ENCODE assay signal across 22 cellular contexts in genomic region chr5:83498585-83498984, GRCh38. TPM values are rescaled to one million over a fixed set of nuclear protein-coding genes. Genes with fewer than 3 reads are reported as not detected.
DNase-seq lines count a peak whose midpoint lies in the region; ATAC-seq, FAIRE-seq and TF ChIP-seq lines count a peak whose summit lies in the region.
"Had no signal": no experiment of that assay in that cellular context is flagged by ENCODE, and none has a peak within 500 bp of the region (broad histone marks: within the 10 kb centered on the region; RNA-seq: fewer than 3 reads in every experiment).

No MANE protein-coding gene starts in this region.

- peak overlapping the region; percentile 54 for H2AFZ ChIP-seq in GM12878 (ENCODE audit: control insufficient read depth, low read depth, low read length)

- no peaks in the 10 kb centered on the region for H3K9me3 ChIP-seq in GM12878 (replicated peaks; ENCODE audit: control insufficient read depth, insufficient read depth, low read length)
- H3K9me3 ChIP-seq: A549, esophagus squamous epithelium, gastrocnemius medialis had no signal

- no peaks in the 10 kb centered on the region for H3K27me3 ChIP-seq in GM12878 (replicated peaks in 1 of 2; ENCODE audit: control insufficient read depth in 2 of 2, insufficient read depth in 2 of 2, low read length in 1 of 2)
- H3K27me3 ChIP-seq: esophagus squamous epithelium, gastrocnemius medialis had no signal

- no peak for TF ChIP-seq CTCF in GM12878 (IDR thresholded peaks at IDR 0.05 in 2 of 3, conservative IDR thresholded peaks at IDR 0.05 in 1 of 3; ENCODE audit: control insufficient read depth in 2 of 3, extremely low read depth in 1 of 3, insufficient read depth in 1 of 3, low read depth in 3 of 3, low read length in 3 of 3)

- WGBS in GM12878 (ENCODE audit: insufficient coverage, insufficient replicate concordance, low lambda C conversion rate, missing lambda C conversion rate): 0% methylated on average over 2 of the region's 2 CpGs

- TF ChIP-seq POLR2A in GM12878 (IDR thresholded peaks at IDR 0.05; ENCODE audit: low read depth, low read length): no peak

- no peak overlapping the region for H3K9ac ChIP-seq in GM12878 (ENCODE audit: control insufficient read depth, insufficient read depth, low read length)

- no peaks in the 10 kb centered on the region for H3K36me3 ChIP-seq in GM12878 (ENCODE audit: control insufficient read depth in 2 of 2, insufficient read depth in 2 of 2, low read length in 1 of 2)
- H3K36me3 ChIP-seq: esophagus squamous epithelium, gastrocnemius medialis had no signal

- no peak for TF ChIP-seq EP300 in GM12878 (IDR thresholded peaks at IDR 0.05; ENCODE audit: borderline replicate concordance in 1 of 2, control insufficient read depth in 1 of 2, low read depth in 2 of 2, low read length in 2 of 2)

- intact Hi-C loops in GM12878 (cut with micrococcal nuclease; ENCODE audit: unreplicated experiment): no loop called here

- H4K20me1 ChIP-seq in GM12878 (ENCODE audit: control insufficient read depth, insufficient read depth): no peaks in the 10 kb centered on the region

- POLR2A ChIA-PET in GM12878 (lab: Charles Lee): no interaction called here

- no peaks in the 10 kb centered on the region for H3K4me1 ChIP-seq in GM12878 (ENCODE audit: control insufficient read depth, insufficient read depth, low read length)
- H3K4me1 ChIP-seq: esophagus squamous epithelium, gastrocnemius medialis had no signal

- H3K4me2 ChIP-seq in GM12878 (ENCODE audit: control insufficient read depth, insufficient read depth): no peak overlapping the region
- H3K4me2 ChIP-seq: A549 had no signal

- no peak for FAIRE-seq in GM12878 (lab: Jason Lieb, UNC)
- FAIRE-seq: bronchial epithelial cell had no signal

- CTCF ChIA-PET in GM12878 (lab: Yijun Ruan, JAX): no interaction called here

- RAD21 ChIA-PET in GM12878 (lab: Charles Lee; ENCODE audit: unreplicated experiment): interaction anchor here (1.3 kb wide), 1 partner anchor 1204 kb away, joined by 3 read pairs; no protein-coding TSS in a partner anchor

- no peak overlapping the region for H3K27ac ChIP-seq in GM12878 (ENCODE audit: control insufficient read depth, insufficient read depth)
- H3K27ac ChIP-seq: A549, coronary artery, esophagus squamous epithelium, gastrocnemius medialis had no signal

- SMC1A ChIA-PET in GM12878 (lab: Charles Lee; ENCODE audit: uncharacterized antibody, unreplicated experiment): no interaction called here

- H3K4me3 ChIP-seq in GM12878: no peak overlapping the region
- H3K4me3 ChIP-seq: A549, coronary artery, esophagus squamous epithelium, gastrocnemius medialis had no signal

- BruUV-seq in GM12878 (replicated peaks; lab: Mats Ljungman, UMichigan): no TSS peak

- TF ChIP-seq RAD21 in GM12878 (IDR thresholded peaks at IDR 0.05; ENCODE audit: insufficient read depth, low read depth, low read length): no peak

- in situ Hi-C loops in GM12878 (cut with MboI): no loop called here

- peak; percentile 69 for ATAC-seq in GM18498 (IDR thresholded peaks at IDR 0.05; ENCODE audit: unreplicated experiment)
- ATAC-seq in GM19395 (IDR thresholded peaks at IDR 0.05; ENCODE audit: unreplicated experiment): peak; percentile 73
- peak; percentile 58 for ATAC-seq in HG02763 (IDR thresholded peaks at IDR 0.05; ENCODE audit: unreplicated experiment)
- ATAC-seq in GM12878: peak; percentile 48; the same call in 2 of the 3 replicates
- no peak for ATAC-seq in HG03039 (IDR thresholded peaks at IDR 0.05; ENCODE audit: unreplicated experiment)
- ATAC-seq: A549; activated T-helper 17 cell treated with anti-CD3 and anti-CD28 coated beads, Interleukin-2, amount 50 U/mL, for 72 hours; gastrocnemius medialis; left lobe of liver had no signal

- no peaks in the 10 kb centered on the region for H3K79me2 ChIP-seq in GM12878 (ENCODE audit: control insufficient read depth, insufficient read depth, low read length)

- DNase-seq in GM12878 (ENCODE audit: low read depth, low spot score) (no peak), HUDEP-2 (lab: John Stamatoyannopoulos, UW; ENCODE audit: unreplicated experiment in 76 of 76) (no peak), NAMALWA (ENCODE audit: low spot score) (no peak), C1 segment of cervical spinal cord (lab: John Stamatoyannopoulos, UW) (no peak)
- DNase-seq: DMS79 treated with DMSO at 0.1 percent for 48 hours, esophagus squamous epithelium, gastrocnemius medialis, HFFc6, hippocampal formation, mesendoderm, occipital lobe, T-helper 9 cell, trophoblast cell had no signal

TF ChIP-seq in GM12878, 131 proteins besides CTCF, POLR2A, EP300 and RAD21 (continues in another document):
- TF ChIP-seq ETV6 (conservative IDR thresholded peaks at IDR 0.05 in 1 of 2, IDR thresholded peaks at IDR 0.05 in 1 of 2; ENCODE audit: borderline replicate concordance in 1 of 2, low read depth in 1 of 2): no peak
- TF ChIP-seq EZH2 (IDR thresholded peaks at IDR 0.05; ENCODE audit: borderline replicate concordance, control insufficient read depth, low read depth, low read length): no peak
- no peak for TF ChIP-seq IRF3 (IDR thresholded peaks at IDR 0.05)
- TF ChIP-seq ZSCAN29 (IDR thresholded peaks at IDR 0.05): no peak
- TF ChIP-seq FOXK2 (IDR thresholded peaks at IDR 0.05): no peak
- TF ChIP-seq WRNIP1 (IDR thresholded peaks at IDR 0.05; ENCODE audit: borderline replicate concordance, low read depth, low read length): no peak
- TF ChIP-seq LARP7 (IDR thresholded peaks at IDR 0.05): no peak
- TF ChIP-seq NR2F1 (conservative IDR thresholded peaks at IDR 0.05): no peak
- TF ChIP-seq RB1 (IDR thresholded peaks at IDR 0.05; ENCODE audit: borderline replicate concordance): no peak
- TF ChIP-seq, protein P1, sequence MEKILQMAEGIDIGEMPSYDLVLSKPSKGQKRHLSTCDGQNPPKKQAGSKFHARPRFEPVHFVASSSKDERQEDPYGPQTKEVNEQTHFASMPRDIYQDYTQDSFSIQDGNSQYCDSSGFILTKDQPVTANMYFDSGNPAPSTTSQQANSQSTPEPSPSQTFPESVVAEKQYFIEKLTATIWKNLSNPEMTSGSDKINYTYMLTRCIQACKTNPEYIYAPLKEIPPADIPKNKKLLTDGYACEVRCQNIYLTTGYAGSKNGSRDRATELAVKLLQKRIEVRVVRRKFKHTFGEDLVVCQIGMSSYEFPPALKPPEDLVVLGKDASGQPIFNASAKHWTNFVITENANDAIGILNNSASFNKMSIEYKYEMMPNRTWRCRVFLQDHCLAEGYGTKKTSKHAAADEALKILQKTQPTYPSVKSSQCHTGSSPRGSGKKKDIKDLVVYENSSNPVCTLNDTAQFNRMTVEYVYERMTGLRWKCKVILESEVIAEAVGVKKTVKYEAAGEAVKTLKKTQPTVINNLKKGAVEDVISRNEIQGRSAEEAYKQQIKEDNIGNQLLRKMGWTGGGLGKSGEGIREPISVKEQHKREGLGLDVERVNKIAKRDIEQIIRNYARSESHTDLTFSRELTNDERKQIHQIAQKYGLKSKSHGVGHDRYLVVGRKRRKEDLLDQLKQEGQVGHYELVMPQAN (conservative IDR thresholded peaks at IDR 0.05): no peak
- TF ChIP-seq USF2 (IDR thresholded peaks at IDR 0.05; ENCODE audit: borderline replicate concordance, low read depth, low read length): no peak

RNA-seq across cellular contexts. Expression of gene VCAN, which starts 27.0 kb away (rescaled TPM):
- total RNA-seq in GM12878 (2013; cell fraction: nucleolus; rRNA removed): 12.8 and 15.6 TPM in 2 replicates
- total RNA-seq in GM12878 (2014; rRNA removed) (7.1 and 9.2 TPM in 2 replicates), GM12878 (2014; rRNA removed; fragmentation: Illumina TruSeq; extraction: Trizol) (7.2 and 9.4 TPM in 2 replicates), GM12878 (2021) (12.3 and 15.2 TPM in 2 replicates)
- 3.8 TPM for polyA plus RNA-seq in GM12878 (2011; ENCODE audit: low read depth)
- polyA plus RNA-seq in GM12878 (2011; rRNA removed) (1.2 TPM in 2 replicates), GM12878 (2014; fragmentation: Illumina TruSeq; extraction: Trizol) (7.9 and 10.3 TPM in 2 replicates), GM12878 (2014; fragmentation: Nextera tagmentation; extraction: Ambion mirVana) (1 to 10 TPM; 1.4 to 1.5 TPM), GM12878 (2014; rRNA removed) (5.8 and 7.2 TPM in 2 replicates), GM12878 (2016; fragmentation: Nextera tagmentation; extraction: Ambion mirVana) (1 to 10 TPM; 2.9 to 3.2 TPM)
- 0.74 and 0.96 TPM in 2 replicates for polyA plus RNA-seq in GM12878 (2011; cell fraction: cytosol; rRNA removed)
- 2.4 and 3.4 TPM in 2 replicates for polyA plus RNA-seq in GM12878 (2011; cell fraction: nucleus; rRNA removed)
- polyA plus RNA-seq in GM12878 (2012): 1.2 and 1.4 TPM in 2 replicates
- polyA minus RNA-seq in GM12878 (2011; rRNA and poly(A)+ RNA removed): 3.0 and 4.2 TPM in 2 replicates
- 0.67 and 0.94 TPM in 2 replicates for polyA minus RNA-seq in GM12878 (2011; cell fraction: cytosol; rRNA and poly(A)+ RNA removed)
- polyA minus RNA-seq in GM12878 (2011; cell fraction: nucleus; rRNA and poly(A)+ RNA removed): 5.3 and 6.0 TPM in 2 replicates
